25 cellular contexts compared by ENCODE assay signal in the genomic region with DNA sequence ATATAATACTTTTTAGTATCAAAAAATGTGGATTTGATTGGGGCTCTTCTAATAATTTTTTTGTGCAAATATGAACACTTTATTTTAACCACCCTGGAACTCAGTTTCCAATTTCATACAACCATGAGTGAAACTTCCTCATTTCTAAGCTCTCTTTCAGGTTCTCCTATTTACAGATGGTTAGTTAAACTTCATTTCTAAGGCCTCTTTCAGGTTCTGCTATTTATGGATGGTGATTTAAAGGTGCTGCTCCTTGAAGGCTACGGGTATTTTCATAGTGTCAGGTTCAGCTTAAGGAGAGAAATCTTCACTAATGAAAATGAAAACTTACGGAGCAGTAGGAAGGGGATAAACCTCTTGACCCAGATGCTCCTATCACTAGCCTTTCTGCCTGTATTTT.
"Had no signal": no experiment of that assay in that cellular context is flagged by ENCODE, and none has a peak within 500 bp of the region (broad histone marks: within the 10 kb centered on the region; RNA-seq: fewer than 3 reads in every experiment).

No MANE protein-coding gene starts in this region.

- H3K4me1 Mint-ChIP-seq: activated naive CD4-positive, alpha-beta T cell treated with anti-CD3 and anti-CD28 coated beads, Interleukin-2, amount 10 ng/mL, durations not matched to agents 7 days and 5 days; activated naive CD8-positive, alpha-beta T cell treated with anti-CD3 and anti-CD28 coated beads for 36 hours had no signal

- DNase-seq: activated CD4-positive, alpha-beta T cell treated with anti-CD3 and anti-CD28 coated beads for 4 hours; activated CD8-positive, alpha-beta memory T cell treated with anti-CD3 and anti-CD28 coated beads, Interleukin-2, amount 50 U/mL, for 4 hours; activated CD8-positive, alpha-beta T cell treated with anti-CD3 and anti-CD28 coated beads for 36 hours; activated gamma-delta T cell treated with Interleukin-2 at 50 U/mL for 16 hours; activated naive CD4-positive, alpha-beta T cell treated with anti-CD3 and anti-CD28 coated beads, Interleukin-2, amount 10 ng/mL, durations not matched to agents 7 days and 5 days; activated naive CD8-positive, alpha-beta T cell treated with anti-CD3 and anti-CD28 coated beads for 36 hours; activated T-cell treated with anti-CD3 and anti-CD28 coated beads, Interleukin-2, amount 50 U/mL, for 72 hours; brain microvascular endothelial cell; cerebellar nuclear complex; KG1; NCI-H1105; NCI-H1436; NCI-H1694 treated with DMSO at 0.1 percent for 48 hours; NCI-H2081; NCI-H446; NCI-H524; OCI-M1; RPMI8226 had no signal

- H3K27me3 ChIP-seq: brain microvascular endothelial cell, cardiac muscle cell had no signal

- H3K36me3 Mint-ChIP-seq: activated naive CD4-positive, alpha-beta T cell treated with anti-CD3 and anti-CD28 coated beads, Interleukin-2, amount 10 ng/mL, durations not matched to agents 7 days and 5 days; activated naive CD8-positive, alpha-beta T cell treated with anti-CD3 and anti-CD28 coated beads for 36 hours had no signal

- H3K36me3 ChIP-seq: brain microvascular endothelial cell, cardiac muscle cell had no signal

- H3K9me3 Mint-ChIP-seq: activated T-helper 2 cell treated with anti-CD3 and anti-CD28 coated beads, Interferon-gamma antibody, Interleukin-2, Interleukin-4, amounts not matched to agents 10 μg/mL and 5 μg/mL and 100 μg/mL, durations not matched to agents 14 hours and 24 hours and 36 hours had no signal

- H3K27ac Mint-ChIP-seq: activated CD8-positive, alpha-beta T cell treated with anti-CD3 and anti-CD28 coated beads for 36 hours; activated naive CD4-positive, alpha-beta T cell treated with anti-CD3 and anti-CD28 coated beads, Interleukin-2, amount 10 ng/mL, durations not matched to agents 7 days and 5 days; activated naive CD8-positive, alpha-beta T cell treated with anti-CD3 and anti-CD28 coated beads for 36 hours; activated T-cell treated with anti-CD3 and anti-CD28 coated beads, Interleukin-2, amount 50 U/mL, for 72 hours; activated T-helper 2 cell treated with anti-CD3 and anti-CD28 coated beads, Interferon-gamma antibody, Interleukin-2, Interleukin-4, amounts not matched to agents 10 μg/mL and 5 μg/mL and 100 μg/mL, durations not matched to agents 14 hours and 24 hours and 36 hours; T-helper 1 cell treated with Interleukin-12 subunit alpha and Interleukin-12 subunit beta and Interleukin-4 antibody, amounts not matched to agents 30 μg/mL and 1 μg/mL, for 36 hours had no signal

- H3K4me3 ChIP-seq: cardiac muscle cell, SK-N-MC had no signal

- H3K27ac ChIP-seq: brain microvascular endothelial cell, cardiac muscle cell, SK-N-MC had no signal

- H3K4me3 Mint-ChIP-seq: activated CD8-positive, alpha-beta T cell treated with anti-CD3 and anti-CD28 coated beads for 36 hours; activated naive CD4-positive, alpha-beta T cell treated with anti-CD3 and anti-CD28 coated beads, Interleukin-2, amount 10 ng/mL, durations not matched to agents 7 days and 5 days; activated naive CD8-positive, alpha-beta T cell treated with anti-CD3 and anti-CD28 coated beads for 36 hours; activated T-cell treated with anti-CD3 and anti-CD28 coated beads, Interleukin-2, amount 50 U/mL, for 72 hours; T-helper 1 cell treated with Interleukin-12 subunit alpha and Interleukin-12 subunit beta and Interleukin-4 antibody, amounts not matched to agents 30 μg/mL and 1 μg/mL, for 36 hours had no signal

- ATAC-seq: activated CD4-positive, CD25-positive, alpha-beta regulatory T cell treated with anti-CD3 and anti-CD28 coated beads, Interleukin-2, amount 50 U/mL, for 24 hours; activated CD8-positive, alpha-beta T cell treated with anti-CD3 and anti-CD28 coated beads for 36 hours; activated T-cell treated with anti-CD3 and anti-CD28 coated beads, Interleukin-2, amount 50 U/mL, for 72 hours; Panc1; Right ventricle myocardium inferior had no signal

- H3K27me3 Mint-ChIP-seq: activated CD8-positive, alpha-beta T cell treated with anti-CD3 and anti-CD28 coated beads for 36 hours; activated naive CD4-positive, alpha-beta T cell treated with anti-CD3 and anti-CD28 coated beads, Interleukin-2, amount 10 ng/mL, durations not matched to agents 7 days and 5 days; activated naive CD8-positive, alpha-beta T cell treated with anti-CD3 and anti-CD28 coated beads for 36 hours had no signal
